Comparison of ENCODE assay signal across 1 cellular context in the genomic region with DNA sequence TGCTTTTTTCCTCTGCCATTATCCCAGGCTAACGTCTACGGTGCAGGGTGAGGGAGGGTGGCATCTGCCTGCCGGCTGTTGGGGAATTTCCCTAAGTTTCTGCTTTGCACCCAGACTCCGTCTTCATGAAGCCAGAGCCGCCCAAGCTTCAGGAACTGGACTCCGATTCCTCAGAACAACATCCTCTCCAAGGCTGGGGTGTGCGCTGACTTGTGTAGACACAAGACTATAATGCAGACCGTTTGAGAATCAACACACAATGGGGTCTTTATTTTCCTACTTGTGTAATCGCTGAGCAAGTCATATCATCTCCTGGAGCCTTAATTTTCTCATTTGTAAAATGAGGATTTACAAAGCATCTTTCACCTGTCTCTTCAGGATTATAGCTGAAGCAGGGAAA.
TF ChIP-seq lines count a peak whose summit lies in the region.

No MANE protein-coding gene starts in this region.

TF ChIP-seq in SK-N-SH, 30 proteins besides CTCF, POLR2A, EP300 and RAD21 (continued from another document):
- TF ChIP-seq, protein P1, sequence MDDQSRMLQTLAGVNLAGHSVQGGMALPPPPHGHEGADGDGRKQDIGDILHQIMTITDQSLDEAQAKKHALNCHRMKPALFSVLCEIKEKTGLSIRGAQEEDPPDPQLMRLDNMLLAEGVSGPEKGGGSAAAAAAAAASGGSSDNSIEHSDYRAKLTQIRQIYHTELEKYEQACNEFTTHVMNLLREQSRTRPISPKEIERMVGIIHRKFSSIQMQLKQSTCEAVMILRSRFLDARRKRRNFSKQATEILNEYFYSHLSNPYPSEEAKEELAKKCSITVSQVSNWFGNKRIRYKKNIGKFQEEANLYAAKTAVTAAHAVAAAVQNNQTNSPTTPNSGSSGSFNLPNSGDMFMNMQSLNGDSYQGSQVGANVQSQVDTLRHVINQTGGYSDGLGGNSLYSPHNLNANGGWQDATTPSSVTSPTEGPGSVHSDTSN (IDR thresholded peaks at IDR 0.05) = no peak
- TF ChIP-seq TEAD4 (IDR thresholded peaks at IDR 0.05; ENCODE audit: borderline replicate concordance, insufficient read depth) (no peak), FOXM1 (IDR thresholded peaks at IDR 0.05; ENCODE audit: low read depth) (no peak), JUND (IDR thresholded peaks at IDR 0.05) (no peak), NRF1 (IDR thresholded peaks at IDR 0.05; ENCODE audit: low read depth, low read length) (no peak)
- TF ChIP-seq, protein P2, sequence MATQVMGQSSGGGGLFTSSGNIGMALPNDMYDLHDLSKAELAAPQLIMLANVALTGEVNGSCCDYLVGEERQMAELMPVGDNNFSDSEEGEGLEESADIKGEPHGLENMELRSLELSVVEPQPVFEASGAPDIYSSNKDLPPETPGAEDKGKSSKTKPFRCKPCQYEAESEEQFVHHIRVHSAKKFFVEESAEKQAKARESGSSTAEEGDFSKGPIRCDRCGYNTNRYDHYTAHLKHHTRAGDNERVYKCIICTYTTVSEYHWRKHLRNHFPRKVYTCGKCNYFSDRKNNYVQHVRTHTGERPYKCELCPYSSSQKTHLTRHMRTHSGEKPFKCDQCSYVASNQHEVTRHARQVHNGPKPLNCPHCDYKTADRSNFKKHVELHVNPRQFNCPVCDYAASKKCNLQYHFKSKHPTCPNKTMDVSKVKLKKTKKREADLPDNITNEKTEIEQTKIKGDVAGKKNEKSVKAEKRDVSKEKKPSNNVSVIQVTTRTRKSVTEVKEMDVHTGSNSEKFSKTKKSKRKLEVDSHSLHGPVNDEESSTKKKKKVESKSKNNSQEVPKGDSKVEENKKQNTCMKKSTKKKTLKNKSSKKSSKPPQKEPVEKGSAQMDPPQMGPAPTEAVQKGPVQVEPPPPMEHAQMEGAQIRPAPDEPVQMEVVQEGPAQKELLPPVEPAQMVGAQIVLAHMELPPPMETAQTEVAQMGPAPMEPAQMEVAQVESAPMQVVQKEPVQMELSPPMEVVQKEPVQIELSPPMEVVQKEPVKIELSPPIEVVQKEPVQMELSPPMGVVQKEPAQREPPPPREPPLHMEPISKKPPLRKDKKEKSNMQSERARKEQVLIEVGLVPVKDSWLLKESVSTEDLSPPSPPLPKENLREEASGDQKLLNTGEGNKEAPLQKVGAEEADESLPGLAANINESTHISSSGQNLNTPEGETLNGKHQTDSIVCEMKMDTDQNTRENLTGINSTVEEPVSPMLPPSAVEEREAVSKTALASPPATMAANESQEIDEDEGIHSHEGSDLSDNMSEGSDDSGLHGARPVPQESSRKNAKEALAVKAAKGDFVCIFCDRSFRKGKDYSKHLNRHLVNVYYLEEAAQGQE (IDR thresholded peaks at IDR 0.05; ENCODE audit: low read depth, low read length) = no peak
